Comparison of ENCODE assay signal across 8 cellular contexts in the genomic region with DNA sequence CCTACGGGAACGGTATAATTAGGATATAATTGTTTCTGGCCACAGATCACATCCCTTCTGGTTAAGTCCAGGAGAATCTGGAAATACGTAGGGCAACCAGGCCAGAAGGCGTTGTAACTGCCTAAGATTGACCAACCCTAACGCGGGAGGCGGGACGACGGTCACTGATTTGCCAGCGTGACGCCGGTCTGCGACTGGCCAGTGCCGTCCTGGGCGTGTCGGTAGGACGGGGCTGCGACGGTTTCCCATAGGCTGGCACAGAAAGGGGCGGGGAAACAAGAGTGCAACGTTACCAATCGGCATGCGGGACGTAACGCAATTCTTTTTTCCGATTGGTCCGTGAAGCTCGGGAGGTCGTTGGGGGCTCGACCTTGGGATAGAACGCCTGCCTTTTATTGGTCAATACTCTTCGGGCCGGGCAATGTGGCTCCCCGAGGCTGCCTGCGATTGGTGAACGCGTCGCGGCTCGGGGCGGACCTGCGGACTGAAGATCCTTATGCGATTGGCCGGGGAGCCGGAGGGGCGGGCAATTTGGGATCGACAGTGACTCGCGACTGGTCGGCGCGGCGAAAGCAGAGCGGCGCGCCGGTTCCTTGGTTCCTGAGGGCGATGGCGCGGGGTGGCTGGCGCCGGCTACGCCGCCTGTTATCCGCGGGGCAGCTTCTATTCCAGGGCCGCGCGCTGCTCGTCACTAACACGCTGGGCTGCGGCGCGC. TPM values are rescaled to one million over a fixed set of nuclear protein-coding genes. Genes with fewer than 3 reads are reported as not detected.
DNase-seq lines count a peak whose midpoint lies in the region; ATAC-seq, FAIRE-seq and TF ChIP-seq lines count a peak whose summit lies in the region.

A gene (plus strand): TSS at position 546 of the 715 bp plus-strand sequence. CDS start 64 bp downstream, at position 610.

- intact Hi-C loops in ascending aorta (cut with DNase I) = loop anchor here (1.0 to 5.0 kb wide), 4 partner anchors 11 to 134 kb away; a partner anchor contains a TSS
- intact Hi-C loops in psoas muscle (cut with DNase I) = no loop called here

- FAIRE-seq in urothelium cell line (lab: Jason Lieb, UNC) = peak; percentile 77

- H3K4me1 Mint-ChIP-seq in T-helper 2 cell treated with Interferon-gamma antibody and Interleukin-4, amounts not matched to agents 5 μg/mL and 100 μg/mL, for 36 hours (ENCODE audit: low read depth) = peaks cover 16% of the 10 kb centered on the region

- TF ChIP-seq CTCF in ascending aorta (IDR thresholded peaks at IDR 0.05) = no peak
- TF ChIP-seq CTCF in right atrium auricular region (IDR thresholded peaks at IDR 0.05) = no peak
- TF ChIP-seq CTCF in psoas muscle (IDR thresholded peaks at IDR 0.05) = no peak

- H3K27ac Mint-ChIP-seq in T-helper 2 cell treated with Interferon-gamma antibody and Interleukin-4, amounts not matched to agents 5 μg/mL and 100 μg/mL, for 36 hours = peak within 1 kb of the TSS; percentile 89

- no peaks in the 10 kb centered on the region for H3K36me3 Mint-ChIP-seq in T-helper 2 cell treated with Interferon-gamma antibody and Interleukin-4, amounts not matched to agents 5 μg/mL and 100 μg/mL, for 36 hours (ENCODE audit: low read depth)

- DNase-seq in NCI-H187 treated with DMSO at 0.1 percent for 48 hours (lab: John Stamatoyannopoulos, UW) (peak; percentile 90), ascending aorta (ENCODE audit: low spot score in 2 of 2) (peak; percentile 98 to 100), right atrium auricular region (ENCODE audit: low spot score) (peak; percentile 100), psoas muscle (peak; percentile 100), urothelium cell line (ENCODE audit: low spot score) (peak; percentile 92)
- peak; percentile 99 for DNase-seq in T-helper 2 cell treated with Interferon-gamma antibody and Interleukin-4, amounts not matched to agents 5 μg/mL and 100 μg/mL, for 36 hours (ENCODE audit: low spot score)

- peak within 1 kb of the TSS; percentile 83 for H3K4me3 Mint-ChIP-seq in T-helper 2 cell treated with Interferon-gamma antibody and Interleukin-4, amounts not matched to agents 5 μg/mL and 100 μg/mL, for 36 hours

- H3K27me3 Mint-ChIP-seq in T-helper 2 cell treated with Interferon-gamma antibody and Interleukin-4, amounts not matched to agents 5 μg/mL and 100 μg/mL, for 36 hours (ENCODE audit: low read depth) = no peaks in the 10 kb centered on the region

- H3K27me3 ChIP-seq in ascending aorta (no peaks in the 10 kb centered on the region), right atrium auricular region (no peaks in the 10 kb centered on the region), psoas muscle (ENCODE audit: insufficient read depth in 3 of 3, low read length in 2 of 3) (no peaks in the 10 kb centered on the region)

- peaks cover 0 to 12% of the 10 kb centered on the region in 2 donors for H3K36me3 ChIP-seq in ascending aorta
- peaks cover 17% of the 10 kb centered on the region for H3K36me3 ChIP-seq in right atrium auricular region
- H3K36me3 ChIP-seq in psoas muscle (ENCODE audit: insufficient read depth in 1 of 2, low read depth in 1 of 2) = peaks cover 0 to 20% of the 10 kb centered on the region in 2 donors

- 0 to 1% (median 0%) methylated on average over 69 to 74 of the region's 74 CpGs for WGBS in psoas muscle, 3 donors

- H3K9me3 ChIP-seq in ascending aorta = no peaks in the 10 kb centered on the region
- no peaks in the 10 kb centered on the region for H3K9me3 ChIP-seq in right atrium auricular region
- H3K9me3 ChIP-seq in psoas muscle = no peaks in the 10 kb centered on the region

- H3K4me3 ChIP-seq in ascending aorta (peak within 1 kb of the TSS; percentile 84 to 96), right atrium auricular region (peak within 1 kb of the TSS; percentile 56 to 96), psoas muscle (peak within 1 kb of the TSS; percentile 90)

- no peaks in the 10 kb centered on the region for H3K9me3 Mint-ChIP-seq in T-helper 2 cell treated with Interferon-gamma antibody and Interleukin-4, amounts not matched to agents 5 μg/mL and 100 μg/mL, for 36 hours

- peaks cover 10 to 11% of the 10 kb centered on the region in 2 donors for H3K4me1 ChIP-seq in ascending aorta
- peaks cover 0 to 22% of the 10 kb centered on the region in 2 donors for H3K4me1 ChIP-seq in right atrium auricular region
- peaks cover 11% of the 10 kb centered on the region for H3K4me1 ChIP-seq in psoas muscle

- ATAC-seq in GM18498 (IDR thresholded peaks at IDR 0.05; ENCODE audit: unreplicated experiment) = peak; percentile 85
- peak; percentile 85 for ATAC-seq in HG02943 (IDR thresholded peaks at IDR 0.05; ENCODE audit: low read depth, unreplicated experiment)
- ATAC-seq in psoas muscle = peak; percentile 93 to 96 (median 94)

- H3K27ac ChIP-seq in ascending aorta (peak within 1 kb of the TSS; percentile 87 to 92), right atrium auricular region (peak within 1 kb of the TSS; percentile 93 to 98), psoas muscle (peak within 1 kb of the TSS; percentile 93)

RNA-seq across cellular contexts. Expression of the gene that starts here (rescaled TPM):
- total RNA-seq in ascending aorta (9.5 TPM), right atrium auricular region (10 to 100 TPM; 28.3 to 40.8 TPM), psoas muscle (10 to 100 TPM in 1 of 4 donors, 1 to 10 TPM in 3; 5.9 to 12.7 (median 8.4) TPM)
- 10 to 100 TPM; 19.9 to 23.3 (median 20.7) TPM for polyA plus RNA-seq in psoas muscle

Comparison
In these comparisons a context has a peak if more than half of its experiments do, and no peak if none do; other contexts are left out.
1. Peak in every context shown above with its lines: DNase-seq, ATAC-seq, H3K4me3 ChIP-seq and H3K27ac ChIP-seq.